In genomic region chr17:7476474-7476873, GRCh38 we compare ENCODE assay signal across 9 cellular contexts. TPM values are rescaled to one million over a fixed set of nuclear protein-coding genes. Genes with fewer than 3 reads are reported as not detected.
DNase-seq lines count a peak whose midpoint lies in the region; ATAC-seq, FAIRE-seq and TF ChIP-seq lines count a peak whose summit lies in the region.
"Had no signal": no experiment of that assay in that cellular context is flagged by ENCODE, and none has a peak within 500 bp of the region (broad histone marks: within the 10 kb centered on the region; RNA-seq: fewer than 3 reads in every experiment).

No MANE protein-coding gene starts in this region.

- peaks cover 45% of the 10 kb centered on the region for H3K36me3 Mint-ChIP-seq in stimulated activated effector memory CD8-positive, alpha-beta T cell treated with anti-CD3 and anti-CD28 coated beads, Interleukin-12 subunit alpha, Interleukin-12 subunit beta, amount 100 ng/mL, for 72 hours

- peaks cover 51% of the 10 kb centered on the region for H3K4me1 Mint-ChIP-seq in stimulated activated effector memory CD8-positive, alpha-beta T cell treated with anti-CD3 and anti-CD28 coated beads, Interleukin-12 subunit alpha, Interleukin-12 subunit beta, amount 100 ng/mL, for 72 hours

- DNase-seq in H7 (peak; percentile 37), fibroblast of villous mesenchyme (ENCODE audit: low read depth) (peak; percentile 41), left lobe of liver (ENCODE audit: low spot score) (no peak), frontal cortex (ENCODE audit: low spot score in 2 of 2) (no peak), D341Med (ENCODE audit: low spot score) (no peak)
- no peak for DNase-seq in stimulated activated effector memory CD8-positive, alpha-beta T cell treated with anti-CD3 and anti-CD28 coated beads, Interleukin-12 subunit alpha, Interleukin-12 subunit beta, amount 100 ng/mL, for 72 hours (ENCODE audit: low spot score in 2 of 2)
- DNase-seq: NCI-H524 had no signal

- peak overlapping the region; percentile 100 for H3K4me3 Mint-ChIP-seq in stimulated activated effector memory CD8-positive, alpha-beta T cell treated with anti-CD3 and anti-CD28 coated beads, Interleukin-12 subunit alpha, Interleukin-12 subunit beta, amount 100 ng/mL, for 72 hours

- ATAC-seq in stimulated activated effector memory CD8-positive, alpha-beta T cell treated with anti-CD3 and anti-CD28 coated beads, Interleukin-12 subunit alpha, Interleukin-12 subunit beta, amount 100 ng/mL, for 72 hours: no peak
- no peak for ATAC-seq in left lobe of liver

- H3K4me3 ChIP-seq in H7 (ENCODE audit: insufficient read depth, low read depth, low read length): no peak overlapping the region
- H3K4me3 ChIP-seq in WI38 (ENCODE audit: low read depth, low read length): peak overlapping the region; percentile 87; the same call in 1 of the 2 replicates
- no peak overlapping the region for H3K4me3 ChIP-seq in fibroblast of villous mesenchyme (ENCODE audit: low read depth, low read length)

- H3K9me3 Mint-ChIP-seq in stimulated activated effector memory CD8-positive, alpha-beta T cell treated with anti-CD3 and anti-CD28 coated beads, Interleukin-12 subunit alpha, Interleukin-12 subunit beta, amount 100 ng/mL, for 72 hours: no peaks in the 10 kb centered on the region

- peak overlapping the region; percentile 90 for H3K27ac Mint-ChIP-seq in stimulated activated effector memory CD8-positive, alpha-beta T cell treated with anti-CD3 and anti-CD28 coated beads, Interleukin-12 subunit alpha, Interleukin-12 subunit beta, amount 100 ng/mL, for 72 hours

- no peaks in the 10 kb centered on the region for H3K27me3 ChIP-seq in H7 (ENCODE audit: control insufficient read depth, insufficient read depth, low read length)

- H3K36me3 ChIP-seq in H7 (replicated peaks; ENCODE audit: control insufficient read depth, insufficient read depth, low read length): no peaks in the 10 kb centered on the region

- FAIRE-seq in frontal cortex (lab: Jason Lieb, UNC): no peak

- TF ChIP-seq CTCF in WI38 (IDR thresholded peaks at IDR 0.05; ENCODE audit: low read depth, low read length): no peak
- no peak for TF ChIP-seq CTCF in fibroblast of villous mesenchyme (IDR thresholded peaks at IDR 0.05; ENCODE audit: insufficient read depth, low read depth, low read length)

RNA-seq across cellular contexts. Expression of gene ZBTB4, which starts 3.0 kb away (rescaled TPM):
- total RNA-seq in H7 (2014; rRNA removed; shearing (Covaris generic)): 9.0 and 10.4 TPM in 2 replicates
- 30.0 and 37.1 TPM in 2 replicates for total RNA-seq in fibroblast of villous mesenchyme
- 7.9 TPM for total RNA-seq in left lobe of liver
- 11.8 TPM for total RNA-seq in frontal cortex

RNA-seq across cellular contexts. Expression of gene SLC35G6, which starts 4.8 kb away (rescaled TPM):
- not detected in 2 replicates for total RNA-seq in H7 (2014; rRNA removed; shearing (Covaris generic))
- total RNA-seq in fibroblast of villous mesenchyme: not detected in 2 replicates
- not detected for total RNA-seq in left lobe of liver
- total RNA-seq in frontal cortex: not detected
- total RNA-seq: sciatic nerve had no signal

RNA-seq across cellular contexts. Expression of gene POLR2A, which starts 7.7 kb away (rescaled TPM):
- 46.1 and 48.6 TPM in 2 replicates for total RNA-seq in H7 (2014; rRNA removed; shearing (Covaris generic))
- total RNA-seq in fibroblast of villous mesenchyme: 118 and 127 TPM in 2 replicates
- total RNA-seq in left lobe of liver: 55.9 TPM
- 33.0 TPM for total RNA-seq in frontal cortex

RNA-seq across cellular contexts. Expression of gene CHRNB1, which starts 31.6 kb away (rescaled TPM):
- 6.6 and 6.8 TPM in 2 replicates for total RNA-seq in H7 (2014; rRNA removed; shearing (Covaris generic))
- 6.1 and 6.9 TPM in 2 replicates for total RNA-seq in fibroblast of villous mesenchyme
- 10.9 TPM for total RNA-seq in left lobe of liver
- total RNA-seq in frontal cortex: 16.7 TPM

RNA-seq across cellular contexts. Expression of gene FGF11, which starts 37.2 kb away (rescaled TPM):
- total RNA-seq in H7 (2014; rRNA removed; shearing (Covaris generic)): 12.5 and 20.7 TPM in 2 replicates
- total RNA-seq in fibroblast of villous mesenchyme: 0.32 and 3.9 TPM in 2 replicates
- 0.86 TPM for total RNA-seq in left lobe of liver
- total RNA-seq in frontal cortex: 5.3 TPM

Comparison
In these comparisons a context has a peak if more than half of its experiments do, and no peak if none do; other contexts are left out.
1. DNase-seq: peak in H7 (single experiment) and fibroblast of villous mesenchyme (single experiment); none in stimulated activated effector memory CD8-positive, alpha-beta T cell treated with anti-CD3 and anti-CD28 coated beads, Interleukin-12 subunit alpha, Interleukin-12 subunit beta, amount 100 ng/mL, for 72 hours (0 of 2), left lobe of liver (single experiment), frontal cortex (0 of 2) and D341Med (single experiment).